In the genomic region with DNA sequence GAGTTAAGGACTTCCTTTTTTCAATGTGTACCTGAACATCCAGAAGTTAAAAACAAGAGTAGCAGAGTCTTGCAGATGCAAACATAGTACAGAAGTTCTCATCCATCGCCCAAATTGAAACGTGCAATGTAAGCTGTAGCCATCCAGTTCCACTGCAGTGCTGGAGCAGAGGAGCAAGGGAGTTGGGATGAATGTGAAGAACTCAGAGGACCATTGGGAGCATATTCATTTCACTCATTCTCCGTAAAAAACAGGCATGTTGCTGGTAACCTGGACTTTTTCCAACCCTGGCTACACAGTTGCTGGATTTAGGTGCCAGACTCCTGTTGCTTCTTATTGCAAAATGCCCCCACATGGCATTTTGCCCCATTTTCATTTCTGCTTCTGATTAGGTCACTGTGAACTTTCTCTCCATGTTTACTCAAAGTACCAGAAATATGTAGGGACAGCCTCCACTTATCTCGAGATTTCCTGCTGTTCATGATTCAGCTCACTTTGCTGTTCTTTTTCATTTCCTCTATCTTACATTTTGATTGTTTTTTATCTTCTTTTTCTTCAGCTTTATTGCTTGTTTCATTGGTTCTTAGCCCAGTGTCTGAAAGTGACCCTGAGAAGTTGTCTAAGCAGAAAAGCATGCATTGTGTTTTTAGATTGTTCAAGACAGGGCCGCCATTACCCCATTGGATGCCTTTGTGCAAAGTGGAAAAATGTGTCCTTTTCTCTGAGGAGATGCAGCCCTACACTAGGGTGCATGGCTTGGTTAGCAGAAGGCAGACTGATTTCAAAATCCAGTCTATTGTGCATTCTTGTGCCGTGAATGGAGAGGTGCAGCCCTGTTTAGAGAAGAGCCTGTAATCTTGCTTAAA, we compare ENCODE assay signal across 1 cellular context.
TF ChIP-seq lines count a peak whose summit lies in the region.

No MANE protein-coding gene starts in this region.

TF ChIP-seq in GM23338, 12 proteins besides CTCF, POLR2A, EP300 and RAD21:
- no peak for TF ChIP-seq JUNB (IDR thresholded peaks at IDR 0.05; ENCODE audit: unreplicated experiment)
- TF ChIP-seq CREB1 (CRISPR knock-in tag; IDR thresholded peaks at IDR 0.05; ENCODE audit: low read depth): no peak
- TF ChIP-seq EZH2phosphoT487 (IDR thresholded peaks at IDR 0.05; ENCODE audit: unreplicated experiment): no peak
- TF ChIP-seq ZNF114 (CRISPR knock-in tag; IDR thresholded peaks at IDR 0.05): no peak
- no peak for TF ChIP-seq EZH2 (IDR thresholded peaks at IDR 0.05; ENCODE audit: low read depth, unreplicated experiment)
- TF ChIP-seq, protein P1, sequence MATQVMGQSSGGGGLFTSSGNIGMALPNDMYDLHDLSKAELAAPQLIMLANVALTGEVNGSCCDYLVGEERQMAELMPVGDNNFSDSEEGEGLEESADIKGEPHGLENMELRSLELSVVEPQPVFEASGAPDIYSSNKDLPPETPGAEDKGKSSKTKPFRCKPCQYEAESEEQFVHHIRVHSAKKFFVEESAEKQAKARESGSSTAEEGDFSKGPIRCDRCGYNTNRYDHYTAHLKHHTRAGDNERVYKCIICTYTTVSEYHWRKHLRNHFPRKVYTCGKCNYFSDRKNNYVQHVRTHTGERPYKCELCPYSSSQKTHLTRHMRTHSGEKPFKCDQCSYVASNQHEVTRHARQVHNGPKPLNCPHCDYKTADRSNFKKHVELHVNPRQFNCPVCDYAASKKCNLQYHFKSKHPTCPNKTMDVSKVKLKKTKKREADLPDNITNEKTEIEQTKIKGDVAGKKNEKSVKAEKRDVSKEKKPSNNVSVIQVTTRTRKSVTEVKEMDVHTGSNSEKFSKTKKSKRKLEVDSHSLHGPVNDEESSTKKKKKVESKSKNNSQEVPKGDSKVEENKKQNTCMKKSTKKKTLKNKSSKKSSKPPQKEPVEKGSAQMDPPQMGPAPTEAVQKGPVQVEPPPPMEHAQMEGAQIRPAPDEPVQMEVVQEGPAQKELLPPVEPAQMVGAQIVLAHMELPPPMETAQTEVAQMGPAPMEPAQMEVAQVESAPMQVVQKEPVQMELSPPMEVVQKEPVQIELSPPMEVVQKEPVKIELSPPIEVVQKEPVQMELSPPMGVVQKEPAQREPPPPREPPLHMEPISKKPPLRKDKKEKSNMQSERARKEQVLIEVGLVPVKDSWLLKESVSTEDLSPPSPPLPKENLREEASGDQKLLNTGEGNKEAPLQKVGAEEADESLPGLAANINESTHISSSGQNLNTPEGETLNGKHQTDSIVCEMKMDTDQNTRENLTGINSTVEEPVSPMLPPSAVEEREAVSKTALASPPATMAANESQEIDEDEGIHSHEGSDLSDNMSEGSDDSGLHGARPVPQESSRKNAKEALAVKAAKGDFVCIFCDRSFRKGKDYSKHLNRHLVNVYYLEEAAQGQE (IDR thresholded peaks at IDR 0.05; ENCODE audit: unreplicated experiment): no peak
- TF ChIP-seq, protein P2, sequence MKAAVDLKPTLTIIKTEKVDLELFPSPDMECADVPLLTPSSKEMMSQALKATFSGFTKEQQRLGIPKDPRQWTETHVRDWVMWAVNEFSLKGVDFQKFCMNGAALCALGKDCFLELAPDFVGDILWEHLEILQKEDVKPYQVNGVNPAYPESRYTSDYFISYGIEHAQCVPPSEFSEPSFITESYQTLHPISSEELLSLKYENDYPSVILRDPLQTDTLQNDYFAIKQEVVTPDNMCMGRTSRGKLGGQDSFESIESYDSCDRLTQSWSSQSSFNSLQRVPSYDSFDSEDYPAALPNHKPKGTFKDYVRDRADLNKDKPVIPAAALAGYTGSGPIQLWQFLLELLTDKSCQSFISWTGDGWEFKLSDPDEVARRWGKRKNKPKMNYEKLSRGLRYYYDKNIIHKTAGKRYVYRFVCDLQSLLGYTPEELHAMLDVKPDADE (IDR thresholded peaks at IDR 0.05): no peak
- TF ChIP-seq, protein P3, sequence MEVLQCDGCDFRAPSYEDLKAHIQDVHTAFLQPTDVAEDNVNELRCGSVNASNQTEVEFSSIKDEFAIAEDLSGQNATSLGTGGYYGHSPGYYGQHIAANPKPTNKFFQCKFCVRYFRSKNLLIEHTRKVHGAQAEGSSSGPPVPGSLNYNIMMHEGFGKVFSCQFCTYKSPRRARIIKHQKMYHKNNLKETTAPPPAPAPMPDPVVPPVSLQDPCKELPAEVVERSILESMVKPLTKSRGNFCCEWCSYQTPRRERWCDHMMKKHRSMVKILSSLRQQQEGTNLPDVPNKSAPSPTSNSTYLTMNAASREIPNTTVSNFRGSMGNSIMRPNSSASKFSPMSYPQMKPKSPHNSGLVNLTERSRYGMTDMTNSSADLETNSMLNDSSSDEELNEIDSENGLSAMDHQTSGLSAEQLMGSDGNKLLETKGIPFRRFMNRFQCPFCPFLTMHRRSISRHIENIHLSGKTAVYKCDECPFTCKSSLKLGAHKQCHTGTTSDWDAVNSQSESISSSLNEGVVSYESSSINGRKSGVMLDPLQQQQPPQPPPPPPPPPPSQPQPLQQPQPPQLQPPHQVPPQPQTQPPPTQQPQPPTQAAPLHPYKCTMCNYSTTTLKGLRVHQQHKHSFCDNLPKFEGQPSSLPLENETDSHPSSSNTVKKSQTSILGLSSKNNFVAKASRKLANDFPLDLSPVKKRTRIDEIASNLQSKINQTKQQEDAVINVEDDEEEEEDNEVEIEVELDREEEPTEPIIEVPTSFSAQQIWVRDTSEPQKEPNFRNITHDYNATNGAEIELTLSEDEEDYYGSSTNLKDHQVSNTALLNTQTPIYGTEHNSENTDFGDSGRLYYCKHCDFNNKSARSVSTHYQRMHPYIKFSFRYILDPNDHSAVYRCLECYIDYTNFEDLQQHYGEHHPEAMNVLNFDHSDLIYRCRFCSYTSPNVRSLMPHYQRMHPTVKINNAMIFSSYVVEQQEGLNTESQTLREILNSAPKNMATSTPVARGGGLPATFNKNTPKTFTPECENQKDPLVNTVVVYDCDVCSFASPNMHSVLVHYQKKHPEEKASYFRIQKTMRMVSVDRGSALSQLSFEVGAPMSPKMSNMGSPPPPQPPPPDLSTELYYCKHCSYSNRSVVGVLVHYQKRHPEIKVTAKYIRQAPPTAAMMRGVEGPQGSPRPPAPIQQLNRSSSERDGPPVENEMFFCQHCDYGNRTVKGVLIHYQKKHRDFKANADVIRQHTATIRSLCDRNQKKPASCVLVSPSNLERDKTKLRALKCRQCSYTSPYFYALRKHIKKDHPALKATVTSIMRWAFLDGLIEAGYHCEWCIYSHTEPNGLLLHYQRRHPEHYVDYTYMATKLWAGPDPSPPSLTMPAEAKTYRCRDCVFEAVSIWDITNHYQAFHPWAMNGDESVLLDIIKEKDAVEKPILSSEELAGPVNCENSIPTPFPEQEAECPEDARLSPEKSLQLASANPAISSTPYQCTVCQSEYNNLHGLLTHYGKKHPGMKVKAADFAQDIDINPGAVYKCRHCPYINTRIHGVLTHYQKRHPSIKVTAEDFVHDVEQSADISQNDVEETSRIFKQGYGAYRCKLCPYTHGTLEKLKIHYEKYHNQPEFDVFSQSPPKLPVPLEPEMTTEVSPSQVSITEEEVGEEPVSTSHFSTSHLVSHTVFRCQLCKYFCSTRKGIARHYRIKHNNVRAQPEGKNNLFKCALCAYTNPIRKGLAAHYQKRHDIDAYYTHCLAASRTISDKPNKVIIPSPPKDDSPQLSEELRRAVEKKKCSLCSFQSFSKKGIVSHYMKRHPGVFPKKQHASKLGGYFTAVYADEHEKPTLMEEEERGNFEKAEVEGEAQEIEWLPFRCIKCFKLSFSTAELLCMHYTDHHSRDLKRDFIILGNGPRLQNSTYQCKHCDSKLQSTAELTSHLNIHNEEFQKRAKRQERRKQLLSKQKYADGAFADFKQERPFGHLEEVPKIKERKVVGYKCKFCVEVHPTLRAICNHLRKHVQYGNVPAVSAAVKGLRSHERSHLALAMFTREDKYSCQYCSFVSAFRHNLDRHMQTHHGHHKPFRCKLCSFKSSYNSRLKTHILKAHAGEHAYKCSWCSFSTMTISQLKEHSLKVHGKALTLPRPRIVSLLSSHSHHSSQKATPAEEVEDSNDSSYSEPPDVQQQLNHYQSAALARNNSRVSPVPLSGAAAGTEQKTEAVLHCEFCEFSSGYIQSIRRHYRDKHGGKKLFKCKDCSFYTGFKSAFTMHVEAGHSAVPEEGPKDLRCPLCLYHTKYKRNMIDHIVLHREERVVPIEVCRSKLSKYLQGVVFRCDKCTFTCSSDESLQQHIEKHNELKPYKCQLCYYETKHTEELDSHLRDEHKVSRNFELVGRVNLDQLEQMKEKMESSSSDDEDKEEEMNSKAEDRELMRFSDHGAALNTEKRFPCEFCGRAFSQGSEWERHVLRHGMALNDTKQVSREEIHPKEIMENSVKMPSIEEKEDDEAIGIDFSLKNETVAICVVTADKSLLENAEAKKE (CRISPR knock-in tag; IDR thresholded peaks at IDR 0.05): no peak
- no peak for TF ChIP-seq STAT1 (IDR thresholded peaks at IDR 0.05; ENCODE audit: unreplicated experiment)
- TF ChIP-seq POLR2AphosphoS5 (IDR thresholded peaks at IDR 0.05; ENCODE audit: low read depth): no peak
- no peak for TF ChIP-seq ZNF331 (CRISPR knock-in tag; IDR thresholded peaks at IDR 0.05; ENCODE audit: low read depth)
- no peak for TF ChIP-seq NANOG (IDR thresholded peaks at IDR 0.05; ENCODE audit: borderline replicate concordance)
TF ChIP-seq in GM23338: peak in this region for 0.
